ENCODE assay signal across 8 cellular contexts in the genomic region with DNA sequence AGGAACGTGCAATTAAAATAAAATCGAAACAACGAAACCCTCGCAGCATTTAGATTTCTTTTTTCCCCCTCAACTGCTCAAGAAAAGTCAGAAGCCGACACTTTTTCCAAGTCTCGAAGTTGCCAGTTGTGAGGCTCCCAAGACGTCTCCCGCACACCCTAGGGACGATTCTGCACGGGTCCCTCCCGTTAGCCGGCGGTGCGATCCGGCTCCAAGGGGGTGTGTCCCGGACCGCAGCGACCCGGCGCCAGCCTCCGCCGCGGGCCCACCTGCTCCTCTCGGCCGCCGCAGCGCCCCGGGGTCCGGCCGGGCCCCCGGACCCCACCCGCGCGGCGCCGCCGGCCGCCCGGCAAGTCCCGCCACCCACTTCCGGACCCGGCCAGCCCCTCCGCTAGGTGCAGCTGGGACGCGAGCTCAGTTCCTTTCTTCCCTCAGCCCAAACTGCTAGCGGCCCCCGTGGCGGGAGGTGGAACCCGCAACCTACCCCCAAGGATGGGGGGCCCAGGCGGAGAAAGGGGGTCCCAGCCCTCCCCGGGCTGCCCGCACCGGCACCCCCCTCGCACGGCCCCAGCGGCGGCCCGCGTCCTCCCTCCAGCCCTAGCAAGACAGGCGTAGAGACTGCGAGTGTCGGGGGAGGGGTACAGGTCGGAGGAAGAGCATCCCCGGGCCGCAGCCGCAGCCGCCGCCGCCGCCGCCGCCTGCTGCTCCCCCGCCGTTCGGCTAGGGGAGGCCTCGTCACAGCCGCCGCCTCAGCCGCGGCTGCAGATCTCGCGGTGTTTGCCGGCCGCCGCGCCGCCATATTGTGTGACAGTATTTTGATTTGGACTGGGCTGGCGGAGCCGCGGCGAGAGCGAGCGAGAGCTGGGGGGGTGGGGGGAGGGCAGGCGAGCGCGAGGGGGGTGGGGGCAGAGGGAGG. TPM values are rescaled to one million over a fixed set of nuclear protein-coding genes. Genes with fewer than 3 reads are reported as not detected.
A peak's percentile ranks its signal among the peaks of the same experiment; 100 is the strongest.
DNase-seq lines count a peak whose midpoint lies in the region; ATAC-seq and TF ChIP-seq lines count a peak whose summit lies in the region.

No MANE protein-coding gene starts in this region.

- TF ChIP-seq CTCF in Calu3 (IDR thresholded peaks at IDR 0.05; ENCODE audit: unreplicated experiment) (no peak), epithelial cell of esophagus (IDR thresholded peaks at IDR 0.05; ENCODE audit: insufficient read depth, low read depth, low read length, missing control alignments) (no peak), mucosa of descending colon (IDR thresholded peaks at IDR 0.05) (no peak)

- CTCF ChIA-PET in Calu3 (lab: Charles Lee): interaction anchor here (0.5 to 0.6 kb wide), 2 partner anchors 114 to 249 kb away, joined by 3 to 5 read pairs; a partner anchor contains a TSS

- no peaks in the 10 kb centered on the region for H3K27me3 Mint-ChIP-seq in Calu3 (ENCODE audit: unreplicated experiment)

- no peaks in the 10 kb centered on the region for H3K27me3 ChIP-seq in NT2/D1 (ENCODE audit: insufficient read depth, insufficient read length)

- intact Hi-C loops in Calu3 (cut with micrococcal nuclease; ENCODE audit: unreplicated experiment) (loop anchor here (5.0 kb wide), 1 partner anchor 85 kb away; no protein-coding TSS in a partner anchor), mucosa of descending colon (cut with DNase I, micrococcal nuclease) (no loop called here)

- peak overlapping the region; percentile 81 for H3K9ac ChIP-seq in NT2/D1 (ENCODE audit: insufficient read length, low read depth)

- no peaks in the 10 kb centered on the region for H3K4me1 ChIP-seq in NT2/D1 (ENCODE audit: insufficient read depth, insufficient read length)
- H3K4me1 ChIP-seq in mucosa of descending colon (ENCODE audit: low read depth): peaks cover 2% of the 10 kb centered on the region

- H3K4me3 Mint-ChIP-seq in Calu3 (ENCODE audit: low read depth, unreplicated experiment): peak overlapping the region; percentile 83

- DNase-seq in Calu3: peak; percentile 82
- peak; percentile 11 to 94 (median 85) for DNase-seq in HUDEP-2 (lab: John Stamatoyannopoulos, UW; ENCODE audit: unreplicated experiment in 76 of 76)
- peak; percentile 72 for DNase-seq in NT2/D1 (ENCODE audit: low read depth, low spot score)
- peak; percentile 83 for DNase-seq in activated T-cell treated with anti-CD3 and anti-CD28 coated beads for 1 hour (ENCODE audit: low read depth)
- peak; percentile 93 for DNase-seq in epithelial cell of esophagus (ENCODE audit: low read depth)
- peak; percentile 90 to 94 (median 94) for DNase-seq in mucosa of descending colon
- DNase-seq in stimulated activated CD8-positive, alpha-beta memory T cell treated with anti-CD3 and anti-CD28 coated beads, Interleukin-4, amount 100 ng/mL, for 1 hour (ENCODE audit: low read depth in 2 of 2, low spot score in 1 of 2): peak; percentile 77 to 79

- peaks cover 3% of the 10 kb centered on the region for H3K9me3 Mint-ChIP-seq in Calu3 (ENCODE audit: low read depth, unreplicated experiment)

- peaks cover 29% of the 10 kb centered on the region for H3K36me3 Mint-ChIP-seq in Calu3 (ENCODE audit: insufficient read depth, unreplicated experiment)

- H3K36me3 ChIP-seq in NT2/D1 (ENCODE audit: insufficient read depth, insufficient read length, low read length): no peaks in the 10 kb centered on the region
- no peaks in the 10 kb centered on the region for H3K36me3 ChIP-seq in mucosa of descending colon (ENCODE audit: low read depth)

- peaks cover 10% of the 10 kb centered on the region for H3K4me1 Mint-ChIP-seq in Calu3 (ENCODE audit: low read depth, unreplicated experiment)

- H3K9me3 ChIP-seq in NT2/D1 (ENCODE audit: insufficient read depth, low read length): no peaks in the 10 kb centered on the region
- H3K9me3 ChIP-seq in mucosa of descending colon: no peaks in the 10 kb centered on the region

- peak overlapping the region; percentile 42 for H3K27ac Mint-ChIP-seq in Calu3 (ENCODE audit: unreplicated experiment)

- no TSS peak for BruUV-seq in Calu3 (replicated peaks; lab: Mats Ljungman, UMichigan)

- H3K4me3 ChIP-seq in NT2/D1 (ENCODE audit: insufficient read length, low read depth) (peak overlapping the region; percentile 67), epithelial cell of esophagus (ENCODE audit: low read length) (peak overlapping the region; percentile 75), mucosa of descending colon (peak overlapping the region; percentile 83)

- ATAC-seq in GM21381 (IDR thresholded peaks at IDR 0.05; ENCODE audit: unreplicated experiment) (peak; percentile 66), mucosa of descending colon (peak; percentile 93)

RNA-seq across cellular contexts. Expression of a gene that starts 0.5 kb away (rescaled TPM):
- total RNA-seq in Calu3 (2022) (35.7 and 38.1 TPM in 2 replicates), mucosa of descending colon (100 to 1,000 TPM in 1 of 3 donors, 10 to 100 TPM in 2; 57.1 to 124 (median 70.2) TPM)

Comparison
In these comparisons a context has a peak if more than half of its experiments do, and no peak if none do; other contexts are left out.
1. Peak in every context shown above with its lines: DNase-seq, ATAC-seq and H3K4me3 ChIP-seq.